ENCODE assay signal across 8 cellular contexts in the genomic region with DNA sequence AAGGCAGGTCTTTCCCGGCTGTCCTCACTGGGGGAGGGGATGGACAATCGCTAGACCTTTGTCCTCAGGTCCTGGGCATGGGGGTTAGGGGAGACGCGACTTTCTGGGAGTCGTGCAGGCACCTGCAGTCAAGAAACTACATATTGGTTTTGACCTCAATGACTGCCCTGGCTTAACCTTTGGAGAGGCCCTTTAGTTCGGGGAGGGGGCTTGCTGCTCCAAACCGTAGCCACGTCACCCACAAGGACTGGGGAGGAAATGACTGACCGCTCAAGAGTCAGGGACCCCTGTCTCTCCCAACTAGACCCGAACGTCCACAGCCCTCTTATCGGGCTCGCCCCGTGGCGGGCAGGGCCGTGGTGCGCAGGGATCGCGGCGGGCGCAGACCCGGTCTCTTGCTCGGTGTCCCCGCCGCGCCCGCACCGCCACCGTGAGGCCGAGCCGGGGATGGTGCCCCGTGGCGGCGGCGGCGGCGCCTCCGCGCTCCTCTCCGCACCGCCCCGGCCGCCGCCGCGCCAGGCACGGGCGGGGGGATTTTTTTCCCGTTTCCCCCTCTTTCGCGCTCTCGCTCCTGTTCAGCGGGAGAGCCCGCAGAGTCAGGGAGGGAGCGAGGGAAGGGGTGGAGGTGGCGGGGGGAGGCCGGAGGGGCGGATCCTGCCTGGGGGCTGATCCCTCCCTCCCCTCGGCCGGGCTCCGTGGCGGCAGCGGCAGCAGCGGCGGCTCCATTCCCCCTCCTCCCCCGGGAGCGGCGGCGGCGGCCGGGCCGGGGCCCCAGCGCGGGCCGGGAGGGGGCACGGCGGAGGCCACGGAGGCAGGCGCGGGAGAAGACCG.
DNase-seq lines count a peak whose midpoint lies in the region; ATAC-seq and TF ChIP-seq lines count a peak whose summit lies in the region.

A gene (plus strand): TSS at position 696 of the 831 bp plus-strand sequence. CDS start 3,579 bp downstream, outside the sequence.

- peaks cover 10% of the 10 kb centered on the region for H3K4me1 ChIP-seq in neuron (ENCODE audit: insufficient read depth, low read length)
- peaks cover 20% of the 10 kb centered on the region for H3K4me1 ChIP-seq in stomach smooth muscle (ENCODE audit: control insufficient read depth, insufficient read depth, low read length)

- peak within 1 kb of the TSS; percentile 88 for H2AFZ ChIP-seq in neuron (ENCODE audit: low read depth, low read length)

- peak within 1 kb of the TSS; percentile 84 for H3K27ac ChIP-seq in stomach smooth muscle (ENCODE audit: low read length)

- H3K27me3 ChIP-seq in neuron (ENCODE audit: insufficient read depth, low read length): no peaks in the 10 kb centered on the region
- no peaks in the 10 kb centered on the region for H3K27me3 ChIP-seq in stomach smooth muscle (ENCODE audit: control insufficient read depth in 1 of 2, insufficient read depth in 2 of 2, low read length in 2 of 2)

- H3K9ac ChIP-seq in stomach smooth muscle (ENCODE audit: low read length in 2 of 2): peak within 1 kb of the TSS; percentile 82 to 89

- H3K36me3 ChIP-seq in neuron (ENCODE audit: insufficient read depth, low read length): peaks cover 32% of the 10 kb centered on the region
- H3K36me3 ChIP-seq in stomach smooth muscle (ENCODE audit: control insufficient read depth in 2 of 2, insufficient read depth in 2 of 2, low read length in 2 of 2): peaks cover 7 to 11% of the 10 kb centered on the region in 2 donors

- peak; percentile 74 for TF ChIP-seq CTCF in LNCaP clone FGC (IDR thresholded peaks at IDR 0.05; ENCODE audit: control insufficient read depth, extremely low read depth, insufficient read depth)

- peak; percentile 15 for DNase-seq in DMS153 treated with DMSO at 0.1 percent for 48 hours (lab: John Stamatoyannopoulos, UW; ENCODE audit: unreplicated experiment)
- no peak for DNase-seq in LNCaP clone FGC (ENCODE audit: low read depth)
- peak; percentile 15 for DNase-seq in SHP77 treated with DMSO at 0.1 percent for 48 hours (lab: John Stamatoyannopoulos, UW)
- DNase-seq in activated gamma-delta T cell treated with anti-CD3 and anti-CD28 coated beads, Interleukin-2, amount 50 U/mL, for 16 hours (ENCODE audit: low read depth): peak; percentile 59
- DNase-seq in foreskin melanocyte: peak; percentile 38

- H3K9me3 ChIP-seq in neuron (ENCODE audit: low read length) (peaks cover 14% of the 10 kb centered on the region), stomach smooth muscle (ENCODE audit: control insufficient read depth in 2 of 2, low read length in 2 of 2) (no peaks in the 10 kb centered on the region)

- H3K4me3 ChIP-seq in LNCaP clone FGC (ENCODE audit: low read depth, low read length): peak within 1 kb of the TSS; percentile 76
- peak within 1 kb of the TSS; percentile 68 for H3K4me3 ChIP-seq in neuron (ENCODE audit: low read length)
- H3K4me3 ChIP-seq in stomach smooth muscle (ENCODE audit: low read length in 2 of 2): peak within 1 kb of the TSS; percentile 84 to 85

- peak; percentile 61 for ATAC-seq in GM21737 (IDR thresholded peaks at IDR 0.05; ENCODE audit: unreplicated experiment)
